25 cellular contexts compared by ENCODE assay signal in the genomic region with DNA sequence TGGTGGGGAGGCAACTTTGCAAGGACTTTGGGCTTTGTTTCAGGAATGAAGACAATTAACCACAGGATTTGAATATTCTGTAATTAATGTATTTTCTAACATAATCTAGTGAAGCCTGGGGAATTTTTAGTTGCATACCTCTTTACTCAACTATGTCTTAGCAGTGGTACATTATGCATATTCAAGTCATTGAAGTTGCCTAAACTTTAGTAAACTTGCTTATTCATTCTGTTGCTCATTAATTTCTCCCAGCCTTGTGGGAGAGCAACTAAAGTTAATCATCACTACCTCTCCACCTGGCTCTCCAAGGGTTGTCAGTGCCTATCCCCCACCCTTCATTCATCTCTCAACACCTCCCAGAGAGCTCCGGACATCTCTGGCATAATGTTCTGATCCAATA. TPM values are rescaled to one million over a fixed set of nuclear protein-coding genes. Genes with fewer than 3 reads are reported as not detected.
A peak's percentile ranks its signal among the peaks of the same experiment; 100 is the strongest.
DNase-seq lines count a peak whose midpoint lies in the region; ATAC-seq, FAIRE-seq and TF ChIP-seq lines count a peak whose summit lies in the region.
"Had no signal": no experiment of that assay in that cellular context is flagged by ENCODE, and none has a peak within 500 bp of the region (broad histone marks: within the 10 kb centered on the region; RNA-seq: fewer than 3 reads in every experiment).

No MANE protein-coding gene starts in this region.

- H3K27ac Mint-ChIP-seq in activated CD4-positive, alpha-beta T cell treated with anti-CD3 and anti-CD28 coated beads for 36 hours, result no peak overlapping the region
- H3K27ac Mint-ChIP-seq in activated CD4-positive, alpha-beta T cell treated with anti-CD3 and anti-CD28 coated beads, Interleukin-2, amount 10 ng/mL, durations not matched to agents 7 days and 5 days, result no peak overlapping the region
- H3K27ac Mint-ChIP-seq in nephron progenitor cell, result peak overlapping the region; percentile 81
- H3K27ac Mint-ChIP-seq: CD8-positive, alpha-beta T cell had no signal

- ATAC-seq in activated CD4-positive, alpha-beta T cell treated with anti-CD3 and anti-CD28 coated beads for 36 hours, result peak; percentile 35
- peak; percentile 35 for ATAC-seq in GM19463 (IDR thresholded peaks at IDR 0.05; ENCODE audit: unreplicated experiment)
- ATAC-seq in HG03439 (IDR thresholded peaks at IDR 0.05; ENCODE audit: unreplicated experiment), result no peak
- ATAC-seq: CD8-positive, alpha-beta T cell had no signal

- DNase-seq in activated CD4-positive, alpha-beta T cell treated with anti-CD3 and anti-CD28 coated beads for 36 hours, result no peak
- DNase-seq in activated CD4-positive, alpha-beta T cell treated with anti-CD3 and anti-CD28 coated beads, Interleukin-2, amount 10 ng/mL, durations not matched to agents 7 days and 5 days, result no peak
- DNase-seq in epithelial cell of proximal tubule (ENCODE audit: low read depth), result peak; percentile 80
- no peak for DNase-seq in nephron progenitor cell
- no peak for DNase-seq in NCI-H446 (lab: John Stamatoyannopoulos, UW)
- DNase-seq in GM12892 (ENCODE audit: insufficient read length), result no peak
- DNase-seq: CD8-positive, alpha-beta T cell; DMS79; NCI-H1105 treated with DMSO at 0.1 percent for 48 hours; NCI-H1694 treated with DMSO at 0.1 percent for 48 hours; NCI-H226; NCI-H69; NK-92 treated with Interleukin-12 subunit alpha and Interleukin-12 subunit beta, amount 100 ng/mL, for 24 hours; OCI-M1; RPMI8226; SIG-M5 had no signal

- FAIRE-seq in GM12892 (lab: Jason Lieb, UNC), result no peak
- FAIRE-seq: D721Med, H1, HTR-8/SVneo had no signal

- intact Hi-C loops in activated CD4-positive, alpha-beta T cell treated with anti-CD3 and anti-CD28 coated beads for 36 hours (cut with DNase I, micrococcal nuclease), result no loop called here

- no peaks in the 10 kb centered on the region for H3K9me3 Mint-ChIP-seq in activated CD4-positive, alpha-beta T cell treated with anti-CD3 and anti-CD28 coated beads for 36 hours (ENCODE audit: low read depth)
- no peaks in the 10 kb centered on the region for H3K9me3 Mint-ChIP-seq in activated CD4-positive, alpha-beta T cell treated with anti-CD3 and anti-CD28 coated beads, Interleukin-2, amount 10 ng/mL, durations not matched to agents 7 days and 5 days
- peaks cover 15% of the 10 kb centered on the region for H3K9me3 Mint-ChIP-seq in nephron progenitor cell
- H3K9me3 Mint-ChIP-seq: CD8-positive, alpha-beta T cell had no signal

- H3K36me3 Mint-ChIP-seq in activated CD4-positive, alpha-beta T cell treated with anti-CD3 and anti-CD28 coated beads for 36 hours (ENCODE audit: low read depth), result no peaks in the 10 kb centered on the region
- peaks cover 2% of the 10 kb centered on the region for H3K36me3 Mint-ChIP-seq in activated CD4-positive, alpha-beta T cell treated with anti-CD3 and anti-CD28 coated beads, Interleukin-2, amount 10 ng/mL, durations not matched to agents 7 days and 5 days (ENCODE audit: low read depth)
- H3K36me3 Mint-ChIP-seq in nephron progenitor cell (ENCODE audit: low read depth), result no peaks in the 10 kb centered on the region
- H3K36me3 Mint-ChIP-seq: CD8-positive, alpha-beta T cell; IgD-negative memory B cell had no signal

- H3K27me3 Mint-ChIP-seq in activated CD4-positive, alpha-beta T cell treated with anti-CD3 and anti-CD28 coated beads for 36 hours, result no peaks in the 10 kb centered on the region
- H3K27me3 Mint-ChIP-seq in activated CD4-positive, alpha-beta T cell treated with anti-CD3 and anti-CD28 coated beads, Interleukin-2, amount 10 ng/mL, durations not matched to agents 7 days and 5 days, result peaks cover 3% of the 10 kb centered on the region
- peaks cover 4% of the 10 kb centered on the region for H3K27me3 Mint-ChIP-seq in nephron progenitor cell (ENCODE audit: low read depth, poor library complexity)
- H3K27me3 Mint-ChIP-seq: IgD-negative memory B cell had no signal

- TF ChIP-seq CTCF in epithelial cell of proximal tubule (conservative IDR thresholded peaks at IDR 0.05; ENCODE audit: low read depth, low read length), result no peak
- no peak for TF ChIP-seq CTCF in nephron progenitor cell (IDR thresholded peaks at IDR 0.05)

- no peak for TF ChIP-seq POLR2A in GM12892 (IDR thresholded peaks at IDR 0.05; ENCODE audit: low read depth, low read length)

- H3K4me3 Mint-ChIP-seq in activated CD4-positive, alpha-beta T cell treated with anti-CD3 and anti-CD28 coated beads for 36 hours, result no peak overlapping the region
- H3K4me3 Mint-ChIP-seq in activated CD4-positive, alpha-beta T cell treated with anti-CD3 and anti-CD28 coated beads, Interleukin-2, amount 10 ng/mL, durations not matched to agents 7 days and 5 days, result no peak overlapping the region
- H3K4me3 Mint-ChIP-seq in nephron progenitor cell, result no peak overlapping the region
- H3K4me3 Mint-ChIP-seq: CD8-positive, alpha-beta T cell; IgD-negative memory B cell had no signal

- CTCF ChIA-PET in activated CD4-positive, alpha-beta T cell treated with anti-CD3 and anti-CD28 coated beads for 36 hours (lab: Charles Lee), result interaction anchor here (0.9 to 4.0 kb wide), 3 partner anchors 115 to 179 kb away, joined by 3 to 51 read pairs (median 4); a partner anchor contains a TSS
- CTCF ChIA-PET in activated CD4-positive, alpha-beta T cell treated with anti-CD3 and anti-CD28 coated beads, Interleukin-2, amount 10 ng/mL, durations not matched to agents 7 days and 5 days (lab: Charles Lee), result no interaction called here

- POLR2A ChIA-PET in activated CD4-positive, alpha-beta T cell treated with anti-CD3 and anti-CD28 coated beads for 36 hours (lab: Charles Lee), result no interaction called here
- POLR2A ChIA-PET in activated CD4-positive, alpha-beta T cell treated with anti-CD3 and anti-CD28 coated beads, Interleukin-2, amount 10 ng/mL, durations not matched to agents 7 days and 5 days (lab: Charles Lee), result no interaction called here

- no peak overlapping the region for H3K4me3 ChIP-seq in epithelial cell of proximal tubule (ENCODE audit: low read depth, low read length)
- H3K4me3 ChIP-seq: BLaER1 had no signal

- peaks cover 21% of the 10 kb centered on the region for H3K4me1 Mint-ChIP-seq in activated CD4-positive, alpha-beta T cell treated with anti-CD3 and anti-CD28 coated beads for 36 hours
- peaks cover 19% of the 10 kb centered on the region for H3K4me1 Mint-ChIP-seq in activated CD4-positive, alpha-beta T cell treated with anti-CD3 and anti-CD28 coated beads, Interleukin-2, amount 10 ng/mL, durations not matched to agents 7 days and 5 days
- peaks cover 11% of the 10 kb centered on the region for H3K4me1 Mint-ChIP-seq in nephron progenitor cell

RNA-seq across cellular contexts. Expression of a gene that starts 54.2 kb away (rescaled TPM):
- under 1 TPM in 1 of 2 experiments, not detected in 1; 0.35 TPM for total RNA-seq in activated CD4-positive, alpha-beta T cell treated with anti-CD3 and anti-CD28 coated beads for 36 hours
- total RNA-seq in activated CD4-positive, alpha-beta T cell treated with anti-CD3 and anti-CD28 coated beads, Interleukin-2, amount 10 ng/mL, durations not matched to agents 7 days and 5 days, result not detected
- total RNA-seq in epithelial cell of proximal tubule, result not detected in 2 replicates
- polyA plus RNA-seq in GM12892 (2012; ENCODE audit: missing spikeins), result 1.5 TPM
- total RNA-seq: A172, H1, LHCN-M2 had no signal
- polyA plus RNA-seq: H1 had no signal
